15 cellular contexts compared by ENCODE assay signal in the genomic region with DNA sequence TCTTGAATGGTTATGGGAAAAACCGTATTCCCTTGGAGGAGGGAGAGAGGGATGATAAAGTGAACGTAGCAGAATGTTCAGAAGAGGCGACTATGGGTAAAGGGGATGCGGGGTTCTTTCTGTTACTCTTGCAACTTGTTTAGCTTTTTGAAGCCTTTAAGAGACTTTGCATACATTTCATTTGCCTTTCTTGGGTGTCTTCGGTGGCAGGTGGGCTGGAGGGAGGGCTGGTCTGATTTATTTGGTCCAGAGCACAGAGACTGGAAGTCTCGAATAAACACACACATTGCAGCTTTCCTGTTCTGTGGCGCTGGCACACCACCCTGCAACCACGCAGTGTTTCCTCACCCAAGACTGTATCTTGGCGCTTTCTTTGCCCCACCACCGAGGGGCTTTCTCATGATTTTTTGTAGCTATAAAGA. TPM values are rescaled to one million over a fixed set of nuclear protein-coding genes. Genes with fewer than 3 reads are reported as not detected.
DNase-seq lines count a peak whose midpoint lies in the region; ATAC-seq, FAIRE-seq and TF ChIP-seq lines count a peak whose summit lies in the region.
"Had no signal": no experiment of that assay in that cellular context is flagged by ENCODE, and none has a peak within 500 bp of the region (broad histone marks: within the 10 kb centered on the region; RNA-seq: fewer than 3 reads in every experiment).

No MANE protein-coding gene starts in this region.

- TF ChIP-seq POLR2A in GM12891 (IDR thresholded peaks at IDR 0.05; ENCODE audit: low read depth, low read length), result peak; percentile 31; the same call in 1 of the 2 replicates

- no peaks in the 10 kb centered on the region for H4K20me1 ChIP-seq in OCI-LY1 (ENCODE audit: insufficient read depth, low read length)

- peak overlapping the region; percentile 54 to 92 (median 86) for H3K4me3 Mint-ChIP-seq in naive B cell
- H3K4me3 Mint-ChIP-seq: brain had no signal

- H2AFZ ChIP-seq in OCI-LY1 (ENCODE audit: low read length), result no peak overlapping the region
- H2AFZ ChIP-seq: parathyroid adenoma had no signal

- DNase-seq in GM12891 (ENCODE audit: insufficient read length, low spot score), result no peak
- DNase-seq in naive B cell, result peak; percentile 82
- DNase-seq in NCI-H226, result no peak
- DNase-seq: glutamatergic neuron; IMR-90; left ventricle myocardium superior; NCI-H2029 treated with DMSO at 0.1 percent for 48 hours; stimulated activated naive CD8-positive, alpha-beta T cell treated with anti-CD3 and anti-CD28 coated beads, Interleukin-15, Interleukin-2, amounts not matched to agents 100 U/mL and 50 U/mL, for 24 hours had no signal

- TF ChIP-seq CTCF in OCI-LY1 (IDR thresholded peaks at IDR 0.05; ENCODE audit: low read length), result peak; percentile 27

- H3K27ac Mint-ChIP-seq in naive B cell, result peak overlapping the region; percentile 93 to 99 (median 98)
- H3K27ac Mint-ChIP-seq: brain had no signal

- H3F3A ChIP-seq in OCI-LY1 (ENCODE audit: insufficient read depth, low read length), result peaks cover 11% of the 10 kb centered on the region

- peaks cover 8 to 34% of the 10 kb centered on the region in 2 donors for H3K36me3 Mint-ChIP-seq in naive B cell

- peak overlapping the region; percentile 99 for H3K27ac ChIP-seq in OCI-LY1 (ENCODE audit: low read depth, low read length, poor library complexity, severe bottlenecking)
- H3K27ac ChIP-seq: parathyroid adenoma had no signal

- no peaks in the 10 kb centered on the region for H3K9me3 ChIP-seq in OCI-LY1 (ENCODE audit: low read length)

- H3K27me3 Mint-ChIP-seq in naive B cell, result no peaks in the 10 kb centered on the region
- H3K27me3 Mint-ChIP-seq: brain had no signal

- H3K4me1 ChIP-seq in OCI-LY1 (ENCODE audit: insufficient read depth, low read length, severe bottlenecking), result peaks cover 51% of the 10 kb centered on the region
- H3K4me1 ChIP-seq: parathyroid adenoma had no signal

- no peaks in the 10 kb centered on the region for H3K27me3 ChIP-seq in OCI-LY1 (ENCODE audit: insufficient read depth, low read length)

- H3K36me3 ChIP-seq in OCI-LY1 (ENCODE audit: insufficient read depth, low read length), result peaks cover 51% of the 10 kb centered on the region

- H3K9me2 ChIP-seq in OCI-LY1 (ENCODE audit: low read depth, low read length), result no peaks in the 10 kb centered on the region

- peak overlapping the region; percentile 59 for H3K4me2 ChIP-seq in OCI-LY1 (ENCODE audit: low read length)

- H3K9me3 Mint-ChIP-seq in naive B cell, result no peaks in the 10 kb centered on the region
- H3K9me3 Mint-ChIP-seq: brain had no signal

- H3K4me1 Mint-ChIP-seq in naive B cell, result peaks cover 55 to 76% (median 67%) of the 10 kb centered on the region in 3 donors
- H3K4me1 Mint-ChIP-seq: brain had no signal

- H3K79me2 ChIP-seq in OCI-LY1 (ENCODE audit: insufficient read depth, low read length), result no peaks in the 10 kb centered on the region
- H3K79me2 ChIP-seq: parathyroid adenoma had no signal

- peak overlapping the region; percentile 56 for H3K9ac ChIP-seq in OCI-LY1 (ENCODE audit: low read length)
- H3K9ac ChIP-seq: parathyroid adenoma had no signal

- FAIRE-seq in GM12891 (lab: Jason Lieb, UNC), result peak; percentile 85
- FAIRE-seq: D721Med had no signal

- H3K4me3 ChIP-seq in OCI-LY1 (ENCODE audit: low read depth, low read length, poor library complexity, severe bottlenecking), result peak overlapping the region; percentile 27

- ATAC-seq in GM19438 (IDR thresholded peaks at IDR 0.05; ENCODE audit: low read depth, unreplicated experiment), result peak; percentile 41
- ATAC-seq in naive B cell (ENCODE audit: low read depth in 2 of 2), result peak; percentile 73 to 78
- ATAC-seq in GM19455 (IDR thresholded peaks at IDR 0.05; ENCODE audit: unreplicated experiment), result no peak
- ATAC-seq in GM21825 (IDR thresholded peaks at IDR 0.05; ENCODE audit: unreplicated experiment), result no peak
- ATAC-seq: left ventricle myocardium superior; stimulated activated naive CD8-positive, alpha-beta T cell treated with anti-CD3 and anti-CD28 coated beads, Interleukin-15, Interleukin-2, amounts not matched to agents 100 U/mL and 50 U/mL, for 24 hours had no signal

TF ChIP-seq in GM12891, 5 proteins besides CTCF, POLR2A, EP300 and RAD21:
- TF ChIP-seq TAF1 (IDR thresholded peaks at IDR 0.05; ENCODE audit: low read depth, low read length) (no peak), SPI1 (IDR thresholded peaks at IDR 0.05; ENCODE audit: low read depth, low read length) (no peak), POU2F2 (IDR thresholded peaks at IDR 0.05; ENCODE audit: low read depth, low read length) (peak; percentile 83; the same call in 1 of the 2 replicates), POLR2AphosphoS5 (IDR thresholded peaks at IDR 0.05; ENCODE audit: low read depth, low read length) (no peak)

RNA-seq across cellular contexts. Expression of gene TTF1, which starts 23.2 kb away (rescaled TPM):
- polyA plus RNA-seq in GM12891 (2012; ENCODE audit: low read depth, missing spikeins), result 11.8 TPM
- polyA plus RNA-seq in naive B cell (ENCODE audit: low read depth in 6 of 6), result 10 to 100 TPM in 1 of 6 donors, 1 to 10 TPM in 5; 4.3 to 11.6 (median 8.9) TPM

RNA-seq across cellular contexts. Expression of gene CFAP77, which starts 26.5 kb away (rescaled TPM):
- not detected for polyA plus RNA-seq in GM12891 (2012; ENCODE audit: low read depth, missing spikeins)
- polyA plus RNA-seq in naive B cell (ENCODE audit: low read depth in 6 of 6), result under 1 TPM in 1 of 6 donors, not detected in 5; 0.16 TPM
- polyA plus RNA-seq: IMR-90 had no signal

RNA-seq across cellular contexts. Expression of gene SETX, which starts 28.7 kb away (rescaled TPM):
- polyA plus RNA-seq in GM12891 (2012; ENCODE audit: low read depth, missing spikeins), result 18.2 TPM
- 10 to 100 TPM; 12.7 to 70.1 (median 46.5) TPM for polyA plus RNA-seq in naive B cell (ENCODE audit: low read depth in 6 of 6)

Comparison
In these comparisons a context has a peak if more than half of its experiments do, and no peak if none do; other contexts are left out.
1. ATAC-seq: peak in GM19438 (single experiment) and naive B cell (2 of 2); none in GM19455 (single experiment) and GM21825 (single experiment).